In genomic region chr4:173014113-173014558, GRCh38 we compare ENCODE assay signal across 7 cellular contexts.
DNase-seq lines count a peak whose midpoint lies in the region; ATAC-seq and TF ChIP-seq lines count a peak whose summit lies in the region.

No MANE protein-coding gene starts in this region.

- H2BK120ac ChIP-seq in H9 (ENCODE audit: low read depth, low read length, poor library complexity, severe bottlenecking) = no peak overlapping the region

- no peak overlapping the region for H3K23ac ChIP-seq in H9 (ENCODE audit: insufficient read length, low read depth, low read length)

- H3K9ac ChIP-seq in H9 (ENCODE audit: extremely low read depth, insufficient read length, low read length) (no peak overlapping the region), PC-3 (ENCODE audit: low read length) (no peak overlapping the region)

- H3K27me3 Mint-ChIP-seq in H9 (ENCODE audit: low read depth) = no peaks in the 10 kb centered on the region
- peaks cover 1% of the 10 kb centered on the region for H3K27me3 Mint-ChIP-seq in osteocyte (ENCODE audit: unreplicated experiment)

- no peaks in the 10 kb centered on the region for H3K9me2 ChIP-seq in PC-3 (replicated peaks; ENCODE audit: low read length)

- H3T11ph ChIP-seq in H9 (ENCODE audit: low read length) = no peak overlapping the region

- TF ChIP-seq POLR2A in erythroblast (IDR thresholded peaks at IDR 0.05; ENCODE audit: low read length) (no peak), transverse colon (IDR thresholded peaks at IDR 0.05) (no peak), spleen (IDR thresholded peaks at IDR 0.05) (no peak)

- H2BK5ac ChIP-seq in H9 (ENCODE audit: insufficient read length, low read length) = no peak overlapping the region

- in situ Hi-C loops in transverse colon (cut with MboI; ENCODE audit: low pct_ligation_motif_present in 1 of 4, low pct_unique_long_range_greater_than_20kb in 1 of 4, low sequenced_read_pairs in 3 of 4) = loop anchor here (10.0 to 25.0 kb wide), 3 partner anchors 248 to 401 kb away; no protein-coding TSS in a partner anchor

- no TSS peak for BruUV-seq in PC-3 (replicated peaks; lab: Mats Ljungman, UMichigan)

- H4K5ac ChIP-seq in H9 (ENCODE audit: insufficient read length, low read depth, low read length) = no peak overlapping the region

- no peak overlapping the region for H4K8ac ChIP-seq in H9 (replicated peaks; ENCODE audit: insufficient read length, low read depth, low read length)

- H3K36me3 ChIP-seq in PC-3 (ENCODE audit: low read depth, low read length) (no peaks in the 10 kb centered on the region), transverse colon (no peaks in the 10 kb centered on the region), spleen (no peaks in the 10 kb centered on the region)

- H3K4me1 ChIP-seq in H9 (ENCODE audit: insufficient read depth, low read length) = no peaks in the 10 kb centered on the region
- peaks cover 11% of the 10 kb centered on the region for H3K4me1 ChIP-seq in PC-3 (ENCODE audit: insufficient read depth, low read length)
- peaks cover 0 to 6% (median 0%) of the 10 kb centered on the region in 4 donors for H3K4me1 ChIP-seq in transverse colon
- peaks cover 0 to 5% (median 0%) of the 10 kb centered on the region in 6 donors for H3K4me1 ChIP-seq in spleen

- no peak overlapping the region for H4K91ac ChIP-seq in H9 (ENCODE audit: insufficient read length, low read depth, low read length)

- H3K4me2 ChIP-seq in H9 (ENCODE audit: insufficient read depth, insufficient read length, low read length) = no peak overlapping the region
- H3K4me2 ChIP-seq in PC-3 (ENCODE audit: low read length) = no peak overlapping the region

- no peaks in the 10 kb centered on the region for H3K79me1 ChIP-seq in H9 (ENCODE audit: insufficient read depth, low read depth, low read length, poor library complexity, severe bottlenecking)

- no peak overlapping the region for H3K4ac ChIP-seq in H9 (ENCODE audit: low read depth, low read length)

- no peak overlapping the region for H2AK5ac ChIP-seq in H9 (ENCODE audit: insufficient read length, low read length)

- H3K79me2 ChIP-seq in H9 (ENCODE audit: insufficient read depth, low read length) = no peaks in the 10 kb centered on the region
- no peaks in the 10 kb centered on the region for H3K79me2 ChIP-seq in PC-3 (ENCODE audit: low read length)

- H3K56ac ChIP-seq in H9 (ENCODE audit: insufficient read length, low read depth, low read length) = no peak overlapping the region

- WGBS in H9 (ENCODE audit: extremely low coverage, insufficient read length, low lambda C conversion rate) = no CpG with 5 or more reads among the region's 4 CpGs
- 56 to 71% methylated on average over 1 to 4 of the region's 4 CpGs for WGBS in transverse colon (ENCODE audit: low coverage in 1 of 2), 2 donors
- 49 to 81% (median 54%) methylated on average over 4 of the region's 4 CpGs for WGBS in spleen, 5 donors

- no peaks in the 10 kb centered on the region for H3F3A ChIP-seq in PC-3 (ENCODE audit: low read length, unreplicated experiment)

- H3K27ac Mint-ChIP-seq in H9 = peak overlapping the region in 2 of 3 experiments; percentile 63 to 92; a peak in 4 of 7 replicates
- H3K27ac Mint-ChIP-seq in osteocyte (ENCODE audit: unreplicated experiment) = peak overlapping the region; percentile 40

- H4K20me1 ChIP-seq in H9 (ENCODE audit: control insufficient read depth, insufficient read depth, insufficient read length) (no peaks in the 10 kb centered on the region), PC-3 (ENCODE audit: low read length) (no peaks in the 10 kb centered on the region)

- no peaks in the 10 kb centered on the region for H3K23me2 ChIP-seq in H9 (ENCODE audit: insufficient read length, low read depth, low read length, poor library complexity, severe bottlenecking)

- H3K36me3 Mint-ChIP-seq in H9 (ENCODE audit: insufficient read depth in 1 of 3, low read depth in 3 of 3) (peaks cover 5 to 11% (median 9%) of the 10 kb centered on the region in 3 experiments), osteocyte (ENCODE audit: unreplicated experiment) (no peaks in the 10 kb centered on the region)

- H3K9me3 ChIP-seq in H9 (ENCODE audit: control insufficient read depth, low read depth, low read length) (no peaks in the 10 kb centered on the region), PC-3 (ENCODE audit: low read length) (no peaks in the 10 kb centered on the region), transverse colon (no peaks in the 10 kb centered on the region), spleen (no peaks in the 10 kb centered on the region)

- H3K27me3 ChIP-seq in H9 (ENCODE audit: insufficient read depth, low read length) (no peaks in the 10 kb centered on the region), PC-3 (ENCODE audit: low read length) (no peaks in the 10 kb centered on the region), transverse colon (no peaks in the 10 kb centered on the region), spleen (replicated peaks in 1 of 7) (no peaks in the 10 kb centered on the region)

- no peak for TF ChIP-seq EP300 in transverse colon (IDR thresholded peaks at IDR 0.05; ENCODE audit: low read depth)

- H3K4me3 Mint-ChIP-seq in H9 = peak overlapping the region in 1 of 2 experiments; percentile 28; a peak in 2 of 5 replicates
- no peak overlapping the region for H3K4me3 Mint-ChIP-seq in osteocyte (ENCODE audit: unreplicated experiment)

- H3K4me3 ChIP-seq in PC-3 (ENCODE audit: low read length) (no peak overlapping the region), transverse colon (no peak overlapping the region), spleen (no peak overlapping the region)

- peak; percentile 89 for ATAC-seq in PC-3
- ATAC-seq in HG03139 (IDR thresholded peaks at IDR 0.05; ENCODE audit: unreplicated experiment) = no peak

- no peak overlapping the region for H2BK15ac ChIP-seq in H9 (ENCODE audit: low read depth, low read length)

- POLR2A ChIA-PET in PC-3 (lab: Charles Lee; ENCODE audit: unreplicated experiment) = no interaction called here

- H3K18ac ChIP-seq in H9 (ENCODE audit: insufficient read length, low read depth, low read length) = no peak overlapping the region

- H3K4me1 Mint-ChIP-seq in H9 (peaks cover 32% of the 10 kb centered on the region in 2 experiments), osteocyte (ENCODE audit: unreplicated experiment) (peaks cover 15% of the 10 kb centered on the region)

- DNase-seq in H9 (peak; percentile 86), PC-3 (peak; percentile 57), erythroblast (lab: John Stamatoyannopoulos, UW) (peak; percentile 5 to 21), osteocyte (ENCODE audit: extremely low spot score, unreplicated experiment) (no peak), transverse colon (no peak), spleen (no peak)

- H3K14ac ChIP-seq in H9 (ENCODE audit: insufficient read depth, low read length) = no peak overlapping the region

- TF ChIP-seq CTCF in H9 (conservative IDR thresholded peaks at IDR 0.05) = peak; percentile 57
- 0 out of 2 replicates have a peak, but pooled peaks have one; percentile 29 for TF ChIP-seq CTCF in PC-3 (conservative IDR thresholded peaks at IDR 0.05; ENCODE audit: low read depth, low read length)
- TF ChIP-seq CTCF in osteocyte (IDR thresholded peaks at IDR 0.05) = peak; percentile 46
- TF ChIP-seq CTCF in transverse colon (IDR thresholded peaks at IDR 0.05) = no peak
- TF ChIP-seq CTCF in spleen (IDR thresholded peaks at IDR 0.05 in 8 of 11, conservative IDR thresholded peaks at IDR 0.05 in 3 of 11) = no peak

- H3K9me3 Mint-ChIP-seq in H9 (peaks cover 6 to 9% of the 10 kb centered on the region in 2 experiments), osteocyte (ENCODE audit: unreplicated experiment) (no peaks in the 10 kb centered on the region)

- CTCF ChIA-PET in PC-3 (lab: Charles Lee) = interaction anchor here (0.5 to 1.5 kb wide), 11 partner anchors 9 to 287 kb away, joined by 3 to 15 read pairs (median 9); partner anchors contain the start of gene GALNT7

- intact Hi-C loops in PC-3 (cut with micrococcal nuclease) (no loop called here), transverse colon (cut with DNase I; ENCODE audit: low total_unique reads) (no loop called here), spleen (cut with DNase I; ENCODE audit: low total_unique reads) (loop anchor here (5.0 kb wide), 2 partner anchors 243 to 403 kb away; no protein-coding TSS in a partner anchor)

- H2AFZ ChIP-seq in H9 (ENCODE audit: low read length) (no peak overlapping the region), PC-3 (ENCODE audit: low read length) (no peak overlapping the region)

- no peak overlapping the region for H2BK12ac ChIP-seq in H9 (ENCODE audit: insufficient read length, low read depth, low read length)

- no peak overlapping the region for H2BK20ac ChIP-seq in H9 (ENCODE audit: low read depth, low read length, poor library complexity, severe bottlenecking)

- no peak overlapping the region for H3K27ac ChIP-seq in H9 (ENCODE audit: insufficient read length, low read depth, low read length)
- H3K27ac ChIP-seq in PC-3 (ENCODE audit: low read length) = no peak overlapping the region
- H3K27ac ChIP-seq in transverse colon = no peak overlapping the region
- no peak overlapping the region for H3K27ac ChIP-seq in spleen

Comparison
In these comparisons a context has a peak if more than half of its experiments do, and no peak if none do; other contexts are left out.
1. DNase-seq: peak in H9 (single experiment), PC-3 (single experiment) and erythroblast (2 of 2); none in osteocyte (single experiment), transverse colon (single experiment) and spleen (single experiment).
2. CTCF ChIP-seq: peak in H9 (single experiment), PC-3 (single experiment) and osteocyte (single experiment); none in transverse colon (0 of 5) and spleen (0 of 11).